ENCODE assay signal across 8 cellular contexts in genomic region chr1:116374340-116375164, GRCh38. TPM values are rescaled to one million over a fixed set of nuclear protein-coding genes. Genes with fewer than 3 reads are reported as not detected.
DNase-seq lines count a peak whose midpoint lies in the region; ATAC-seq and TF ChIP-seq lines count a peak whose summit lies in the region.

No MANE protein-coding gene starts in this region.

- H3K4me3 ChIP-seq in BLaER1 treated with 17β-estradiol and CSF1 and Interleukin-3, amounts not matched to agents 10 nM and 100 nM = peak overlapping the region; percentile 71 to 90 (median 83)
- H3K4me3 ChIP-seq in adrenal gland = peak overlapping the region; percentile 52 to 98 (median 73)
- H3K4me3 ChIP-seq in iPS-18a (ENCODE audit: low read length) = peak overlapping the region; percentile 91

- no peaks in the 10 kb centered on the region for H3K9me3 ChIP-seq in BLaER1 treated with 17β-estradiol and CSF1 and Interleukin-3, amounts not matched to agents 10 nM and 100 nM (replicated peaks in 1 of 11)
- H3K9me3 ChIP-seq in KOPT-K1 (ENCODE audit: insufficient read depth, low read length, poor library complexity, severe bottlenecking) (no peaks in the 10 kb centered on the region), adrenal gland (replicated peaks in 1 of 3) (no peaks in the 10 kb centered on the region), iPS-18a (ENCODE audit: control insufficient read depth, low read depth, low read length) (no peaks in the 10 kb centered on the region)

- 0 out of 22 replicates have a peak, but pooled peaks cover 0 to 6% (median 0%) of the 10 kb centered on the region in 11 experiments for H3K27me3 ChIP-seq in BLaER1 treated with 17β-estradiol and CSF1 and Interleukin-3, amounts not matched to agents 10 nM and 100 nM
- no peaks in the 10 kb centered on the region for H3K27me3 ChIP-seq in adrenal gland
- H3K27me3 ChIP-seq in iPS-18a (ENCODE audit: control insufficient read depth, insufficient read depth, low read length) = peaks cover 13% of the 10 kb centered on the region

- peak in 1 of 2 donors; percentile 9 for TF ChIP-seq POLR2A in adrenal gland (IDR thresholded peaks at IDR 0.05)

- peak in 1 of 7 donors; percentile 22 for DNase-seq in adrenal gland
- peak; percentile 23 for DNase-seq in stimulated activated CD4-positive, alpha-beta T cell treated with anti-CD3 and anti-CD28 coated beads, Interleukin-4, amount 100 ng/mL, for 24 hours

- peaks cover 0 to 25% (median 6%) of the 10 kb centered on the region in 11 experiments; a peak in 10 of 22 replicates for H3K36me3 ChIP-seq in BLaER1 treated with 17β-estradiol and CSF1 and Interleukin-3, amounts not matched to agents 10 nM and 100 nM
- H3K36me3 ChIP-seq in KOPT-K1 (ENCODE audit: insufficient read depth, low read length) (no peaks in the 10 kb centered on the region), adrenal gland (replicated peaks in 1 of 2) (no peaks in the 10 kb centered on the region), iPS-18a (ENCODE audit: control insufficient read depth, low read depth, low read length) (no peaks in the 10 kb centered on the region)

- H3K4me1 ChIP-seq in BLaER1 treated with 17β-estradiol and CSF1 and Interleukin-3, amounts not matched to agents 10 nM and 100 nM = peaks cover 47 to 67% (median 64%) of the 10 kb centered on the region in 10 experiments
- H3K4me1 ChIP-seq in adrenal gland (replicated peaks in 1 of 2) (peaks cover 46 to 52% of the 10 kb centered on the region in 2 donors), iPS-18a (ENCODE audit: control insufficient read depth, low read depth, low read length) (peaks cover 58% of the 10 kb centered on the region)

- peaks cover 41 to 59% (median 57%) of the 10 kb centered on the region in 11 experiments; a peak in 21 of 22 replicates for H4K20me1 ChIP-seq in BLaER1 treated with 17β-estradiol and CSF1 and Interleukin-3, amounts not matched to agents 10 nM and 100 nM

- WGBS in adrenal gland, 4 donors = 21 to 50% (median 27%) methylated on average over 21 to 26 of the region's 26 CpGs

- peak overlapping the region; percentile 80 to 97 (median 92); a peak in 21 of 22 replicates for H3K27ac ChIP-seq in BLaER1 treated with 17β-estradiol and CSF1 and Interleukin-3, amounts not matched to agents 10 nM and 100 nM
- peak overlapping the region; percentile 90 for H3K27ac ChIP-seq in KOPT-K1 (ENCODE audit: low read depth, low read length, poor library complexity, severe bottlenecking)
- H3K27ac ChIP-seq in adrenal gland = peak overlapping the region; percentile 23 to 97 (median 87)
- H3K27ac ChIP-seq in iPS-18a (ENCODE audit: low read length) = no peak overlapping the region

- no peak for ATAC-seq in HG03354 (IDR thresholded peaks at IDR 0.05; ENCODE audit: poor library complexity, severe bottlenecking, unreplicated experiment)
- no peak for ATAC-seq in GM18868 (IDR thresholded peaks at IDR 0.05; ENCODE audit: unreplicated experiment)
- no peak for ATAC-seq in GM19463 (IDR thresholded peaks at IDR 0.05; ENCODE audit: unreplicated experiment)

- H3K4me2 ChIP-seq in BLaER1 treated with 17β-estradiol and CSF1 and Interleukin-3, amounts not matched to agents 10 nM and 100 nM = peak overlapping the region; percentile 87 to 99 (median 95)

- intact Hi-C loops in adrenal gland (cut with DNase I) = no loop called here

- H3K9ac ChIP-seq in BLaER1 treated with 17β-estradiol and CSF1 and Interleukin-3, amounts not matched to agents 10 nM and 100 nM = peak overlapping the region; percentile 89 to 98 (median 92)
- H3K9ac ChIP-seq in iPS-18a (ENCODE audit: low read length) = peak overlapping the region; percentile 84

- TF ChIP-seq CTCF in adrenal gland (IDR thresholded peaks at IDR 0.05) = no peak

RNA-seq across cellular contexts. Expression of gene ATP1A1, which starts 1.5 kb away (rescaled TPM):
- 100 to 1,000 TPM; 188 to 377 (median 222) TPM for total RNA-seq in adrenal gland
- 100 to 1,000 TPM in 2 of 3 donors, 10 to 100 TPM in 1; 60.7 to 336 (median 109) TPM for polyA plus RNA-seq in adrenal gland
